15 cellular contexts compared by ENCODE assay signal in genomic region chr3:4716731-4717362, GRCh38.
A peak's percentile ranks its signal among the peaks of the same experiment; 100 is the strongest.
DNase-seq lines count a peak whose midpoint lies in the region; ATAC-seq and TF ChIP-seq lines count a peak whose summit lies in the region.
"Had no signal": no experiment of that assay in that cellular context is flagged by ENCODE, and none has a peak within 500 bp of the region (broad histone marks: within the 10 kb centered on the region; RNA-seq: fewer than 3 reads in every experiment).

No MANE protein-coding gene starts in this region.

- peaks cover 35% of the 10 kb centered on the region for H3K36me3 ChIP-seq in left ventricle myocardium inferior
- H3K36me3 ChIP-seq in effector memory CD4-positive, alpha-beta T cell (ENCODE audit: control insufficient read depth, insufficient read depth, low read length), result peaks cover 13% of the 10 kb centered on the region

- peaks cover 45% of the 10 kb centered on the region for H3K4me1 ChIP-seq in left ventricle myocardium inferior
- peaks cover under 1% of the 10 kb centered on the region for H3K4me1 ChIP-seq in effector memory CD4-positive, alpha-beta T cell (ENCODE audit: control insufficient read depth, insufficient read depth, low read length, poor library complexity, severe bottlenecking)

- DNase-seq in EL, result peak; percentile 76
- no peak for DNase-seq in left ventricle myocardium inferior
- DNase-seq in smooth muscle cell of the brain vasculature (ENCODE audit: low read depth, low spot score), result peak; percentile 64
- DNase-seq in NCI-H1930 (lab: John Stamatoyannopoulos, UW), result no peak
- DNase-seq in UCSD-AML1 (lab: John Stamatoyannopoulos, UW; ENCODE audit: unreplicated experiment), result no peak
- DNase-seq in effector memory CD4-positive, alpha-beta T cell, result no peak
- no peak for DNase-seq in NCI-H524 treated with DMSO at 0.1 percent for 48 hours (lab: John Stamatoyannopoulos, UW)
- DNase-seq: foreskin melanocyte, H7, Kasumi-1, NCI-H2171 treated with DMSO at 0.1 percent for 48 hours, T1000 had no signal

- H3K4me3 Mint-ChIP-seq in activated T-helper 17 cell treated with anti-CD3 and anti-CD28 coated beads, Interleukin-2, amount 50 U/mL, for 72 hours, result no peak overlapping the region

- H3K4me1 Mint-ChIP-seq in activated T-helper 17 cell treated with anti-CD3 and anti-CD28 coated beads, Interleukin-2, amount 50 U/mL, for 72 hours, result peaks cover 16% of the 10 kb centered on the region

- H3K27ac Mint-ChIP-seq in activated T-helper 17 cell treated with anti-CD3 and anti-CD28 coated beads, Interleukin-2, amount 50 U/mL, for 72 hours, result peak overlapping the region; percentile 6

- H3K27me3 ChIP-seq in left ventricle myocardium inferior (ENCODE audit: low read depth), result no peaks in the 10 kb centered on the region
- H3K27me3 ChIP-seq in effector memory CD4-positive, alpha-beta T cell (replicated peaks; ENCODE audit: control insufficient read depth, insufficient read depth, low read length, poor library complexity, severe bottlenecking), result no peaks in the 10 kb centered on the region
- H3K27me3 ChIP-seq: cardiac muscle cell had no signal

- no peaks in the 10 kb centered on the region for H3K9me3 Mint-ChIP-seq in activated T-helper 17 cell treated with anti-CD3 and anti-CD28 coated beads, Interleukin-2, amount 50 U/mL, for 72 hours

- ATAC-seq in activated T-helper 17 cell treated with anti-CD3 and anti-CD28 coated beads, Interleukin-2, amount 50 U/mL, for 72 hours (replicated peaks), result no peak
- ATAC-seq: Panc1 had no signal

- intact Hi-C loops in left ventricle myocardium inferior (cut with micrococcal nuclease), result loop anchor here (5.0 to 10.0 kb wide), 2 partner anchors 268 to 320 kb away; no protein-coding TSS in a partner anchor

- peaks cover 51% of the 10 kb centered on the region for H3K36me3 Mint-ChIP-seq in activated T-helper 17 cell treated with anti-CD3 and anti-CD28 coated beads, Interleukin-2, amount 50 U/mL, for 72 hours (ENCODE audit: low read depth)

- no peak for TF ChIP-seq CTCF in left ventricle myocardium inferior (IDR thresholded peaks at IDR 0.05; ENCODE audit: borderline replicate concordance)

- no peak overlapping the region for H3K4me3 ChIP-seq in left ventricle myocardium inferior
- no peak overlapping the region for H3K4me3 ChIP-seq in effector memory CD4-positive, alpha-beta T cell (ENCODE audit: insufficient read depth, low read depth, low read length, poor library complexity, severe bottlenecking)
- H3K4me3 ChIP-seq: cardiac muscle cell had no signal

- H3K27me3 Mint-ChIP-seq in activated T-helper 17 cell treated with anti-CD3 and anti-CD28 coated beads, Interleukin-2, amount 50 U/mL, for 72 hours, result no peaks in the 10 kb centered on the region

- H3K27ac ChIP-seq in left ventricle myocardium inferior (replicated peaks), result peak overlapping the region; percentile 57
- H3K27ac ChIP-seq in effector memory CD4-positive, alpha-beta T cell (ENCODE audit: insufficient read depth, low read length, poor library complexity, severe bottlenecking), result no peak overlapping the region
- H3K27ac ChIP-seq: cardiac muscle cell had no signal

- H3K9me3 ChIP-seq in left ventricle myocardium inferior (replicated peaks), result no peaks in the 10 kb centered on the region
- no peaks in the 10 kb centered on the region for H3K9me3 ChIP-seq in effector memory CD4-positive, alpha-beta T cell (ENCODE audit: control insufficient read depth, low read length)

Comparison
In these comparisons a context has a peak if more than half of its experiments do, and no peak if none do; other contexts are left out.
1. DNase-seq: peak in EL (single experiment) and smooth muscle cell of the brain vasculature (single experiment); none in left ventricle myocardium inferior (single experiment), NCI-H1930 (0 of 2), UCSD-AML1 (single experiment), effector memory CD4-positive, alpha-beta T cell (0 of 3) and NCI-H524 treated with DMSO at 0.1 percent for 48 hours (single experiment).